28 cellular contexts compared by ENCODE assay signal in the genomic region with DNA sequence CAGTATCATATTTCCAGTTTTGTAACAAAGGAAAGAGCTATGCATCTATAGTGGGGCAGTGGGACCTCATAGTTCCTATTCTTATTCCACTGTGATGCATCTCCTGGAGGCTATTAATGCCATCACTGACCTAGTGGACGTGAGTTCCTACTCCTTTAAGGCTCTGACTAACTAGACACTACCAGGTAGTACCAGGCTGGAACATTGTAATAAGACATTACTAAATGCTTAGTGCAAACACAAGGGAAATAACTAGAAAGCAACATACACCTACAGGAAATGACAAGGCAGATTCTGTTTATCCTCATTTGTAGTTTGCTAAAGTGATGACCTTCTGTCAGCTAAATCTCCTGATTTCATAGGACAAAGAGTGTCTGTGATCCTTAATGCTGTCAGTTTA.
DNase-seq lines count a peak whose midpoint lies in the region; ATAC-seq and TF ChIP-seq lines count a peak whose summit lies in the region.
"Had no signal": no experiment of that assay in that cellular context is flagged by ENCODE, and none has a peak within 500 bp of the region (broad histone marks: within the 10 kb centered on the region; RNA-seq: fewer than 3 reads in every experiment).

No MANE protein-coding gene starts in this region.

- no peak overlapping the region for H3K23ac ChIP-seq in IMR-90 (ENCODE audit: low read depth, low read length)

- CTCF ChIA-PET in IMR-90 (lab: Yijun Ruan, JAX), result no interaction called here

- no peak overlapping the region for H3K9ac ChIP-seq in IMR-90 (ENCODE audit: low read depth, low read length)

- peaks cover 3% of the 10 kb centered on the region; the same call in 1 of the 2 replicates for H3K4me1 ChIP-seq in IMR-90 (ENCODE audit: control insufficient read depth, insufficient read depth, low read length)
- peaks cover 6% of the 10 kb centered on the region for H3K4me1 ChIP-seq in RWPE2 (ENCODE audit: insufficient read depth, poor library complexity, severe bottlenecking)
- H3K4me1 ChIP-seq in foreskin keratinocyte, result no peaks in the 10 kb centered on the region
- H3K4me1 ChIP-seq: BE2C had no signal

- H4K8ac ChIP-seq in IMR-90 (ENCODE audit: low read depth in 2 of 2, low read length in 2 of 2), result 0 out of 4 replicates have a peak overlapping the region, but pooled peaks of 1 of the 2 experiments have one; percentile 35

- no peak for TF ChIP-seq POLR2A in IMR-90 (IDR thresholded peaks at IDR 0.05; ENCODE audit: low read depth, low read length)

- no peak overlapping the region for H2BK5ac ChIP-seq in IMR-90 (ENCODE audit: low read depth, low read length, poor library complexity, severe bottlenecking)

- H3K36me3 Mint-ChIP-seq in HFFc6 (ENCODE audit: low read depth), result peaks cover 9% of the 10 kb centered on the region
- H3K36me3 Mint-ChIP-seq: CD14-positive monocyte; CD8-positive, alpha-beta memory T cell had no signal

- H3K79me1 ChIP-seq in IMR-90 (ENCODE audit: low read depth in 1 of 2, low read length in 2 of 2), result no peaks in the 10 kb centered on the region

- no peak overlapping the region for H3K56ac ChIP-seq in IMR-90 (ENCODE audit: extremely low read depth, insufficient read depth, low read length)

- peaks cover 2% of the 10 kb centered on the region; the same call in 1 of the 2 replicates for H3K9me3 ChIP-seq in IMR-90 (ENCODE audit: control insufficient read depth, insufficient read depth, low read length)
- no peaks in the 10 kb centered on the region for H3K9me3 ChIP-seq in RWPE2 (ENCODE audit: severe bottlenecking)
- H3K9me3 ChIP-seq: BE2C had no signal

- no peak for TF ChIP-seq RAD21 in IMR-90 (IDR thresholded peaks at IDR 0.05; ENCODE audit: low read length)

- TF ChIP-seq CTCF in IMR-90 (conservative IDR thresholded peaks at IDR 0.05; ENCODE audit: low read depth, low read length) (no peak), RWPE2 (IDR thresholded peaks at IDR 0.05; ENCODE audit: poor library complexity, severe bottlenecking) (no peak), foreskin keratinocyte (conservative IDR thresholded peaks at IDR 0.05) (no peak), HFFc6 (IDR thresholded peaks at IDR 0.05) (no peak)

- dilution Hi-C loops in IMR-90 (cut with HindIII; ENCODE audit: low sequenced_read_pairs, unreplicated experiment), result no loop called here

- in situ Hi-C loops in Caki2 (cut with HindIII; ENCODE audit: low pct_unique_long_range_greater_than_20kb, low sequenced_read_pairs), result no loop called here
- in situ Hi-C loops in IMR-90 (cut with MboI; ENCODE audit: low sequenced_read_pairs), result no loop called here

- H3K27ac Mint-ChIP-seq in HFFc6, result no peak overlapping the region
- H3K27ac Mint-ChIP-seq: CD14-positive monocyte, GM23338, H9 had no signal

- H2BK20ac ChIP-seq in IMR-90 (ENCODE audit: low read depth, low read length), result peak overlapping the region; percentile 39

- H3K4me2 ChIP-seq in IMR-90 (ENCODE audit: low read depth, low read length), result no peak overlapping the region
- H3K4me2 ChIP-seq: GM23338 had no signal

- no peak overlapping the region; the same call in 1 of the 2 replicates for H3K14ac ChIP-seq in IMR-90 (replicated peaks; ENCODE audit: low read depth, low read length)

- no peak overlapping the region for H2AFZ ChIP-seq in IMR-90 (replicated peaks; ENCODE audit: low read length, poor library complexity)
- H2AFZ ChIP-seq: GM23338 had no signal

- no peak overlapping the region for H4K5ac ChIP-seq in IMR-90 (ENCODE audit: low read depth, low read length)

- no peak overlapping the region; the same call in 1 of the 2 replicates for H2AK5ac ChIP-seq in IMR-90 (ENCODE audit: low read depth, low read length)

- H2BK15ac ChIP-seq in IMR-90 (ENCODE audit: low read depth, low read length), result peak overlapping the region; percentile 4; the same call in 1 of the 3 replicates

- ATAC-seq in IMR-90 (ENCODE audit: low read depth) (no peak), RWPE2 (ENCODE audit: low read depth) (peak; percentile 70; the same call in 2 of the 3 replicates), foreskin keratinocyte (no peak), HG03520 (IDR thresholded peaks at IDR 0.05; ENCODE audit: unreplicated experiment) (no peak)
- ATAC-seq: GM23338, K562 had no signal

- intact Hi-C loops in IMR-90 (cut with micrococcal nuclease), result no loop called here

- no peaks in the 10 kb centered on the region for H3K27me3 ChIP-seq in IMR-90 (ENCODE audit: control insufficient read depth, insufficient read depth, low read length)
- H3K27me3 ChIP-seq in RWPE2 (ENCODE audit: insufficient read depth, poor library complexity, severe bottlenecking), result no peaks in the 10 kb centered on the region
- no peaks in the 10 kb centered on the region for H3K27me3 ChIP-seq in foreskin keratinocyte
- H3K27me3 ChIP-seq: BE2C had no signal

- H4K20me1 ChIP-seq in IMR-90 (ENCODE audit: insufficient read depth, low read length), result no peaks in the 10 kb centered on the region

- peak overlapping the region; percentile 46; the same call in 1 of the 2 replicates for H2BK120ac ChIP-seq in IMR-90 (ENCODE audit: low read depth, low read length)

- H3K27ac ChIP-seq in IMR-90 (ENCODE audit: insufficient read depth, low read length) (no peak overlapping the region), RWPE2 (ENCODE audit: poor library complexity, severe bottlenecking) (peak overlapping the region; percentile 26), foreskin keratinocyte (no peak overlapping the region)
- H3K27ac ChIP-seq: HL-60 had no signal

- POLR2A ChIA-PET in IMR-90 (lab: Charles Lee; ENCODE audit: unreplicated experiment), result no interaction called here

- BruUV-seq in IMR-90 (replicated peaks; lab: Mats Ljungman, UMichigan), result no TSS peak

- no CpG with 5 or more reads among the region's 1 CpG for WGBS in IMR-90 (ENCODE audit: extremely low coverage in 2 of 2, insufficient read length in 1 of 2), 2 experiments

- H3K4me3 Mint-ChIP-seq in HFFc6, result no peak overlapping the region
- H3K4me3 Mint-ChIP-seq: CD14-positive monocyte; CD8-positive, alpha-beta memory T cell; GM23338; H9 had no signal

- H3K9me1 ChIP-seq in IMR-90 (ENCODE audit: insufficient read depth, low read length), result no peaks in the 10 kb centered on the region

- no peak overlapping the region for H4K91ac ChIP-seq in IMR-90 (ENCODE audit: insufficient read depth, low read depth, low read length)

- peaks cover 2% of the 10 kb centered on the region; the same call in 1 of the 2 replicates for H3K9me3 Mint-ChIP-seq in HFFc6
- H3K9me3 Mint-ChIP-seq: GM23338, H9 had no signal

- DNase-seq in Caki2 (ENCODE audit: low read depth), result peak; percentile 3
- no peak for DNase-seq in IMR-90
- no peak for DNase-seq in RWPE2 (ENCODE audit: low spot score)
- DNase-seq in foreskin keratinocyte, result peak; percentile 22 to 48
- DNase-seq in dermis blood vessel endothelial cell, result no peak
- DNase-seq in LoVo (ENCODE audit: low spot score), result no peak
- no peak for DNase-seq in HFFc6
- DNase-seq: 8988T; ACHN; BE2C; Calu3; CD8-positive, alpha-beta memory T cell; H9; NCI-H1092; NCI-H1417 treated with DMSO at 0.1 percent for 48 hours; NCI-H187; NCI-H2081 treated with DMSO at 0.1 percent for 48 hours; NCI-H2171; NCI-H524; NCI-H748 treated with DMSO at 0.1 percent for 48 hours; NK-92 treated with Interleukin-12 subunit alpha and Interleukin-12 subunit beta, amount 100 ng/mL, for 24 hours; RPMI8226; SHP77 had no signal

- H2AK9ac ChIP-seq in IMR-90 (replicated peaks; ENCODE audit: low read depth, low read length, poor library complexity), result no peak overlapping the region

- H3K4me3 ChIP-seq in IMR-90 (ENCODE audit: insufficient read depth, low read depth, low read length) (no peak overlapping the region), RWPE2 (ENCODE audit: severe bottlenecking) (no peak overlapping the region)
- H3K4me3 ChIP-seq: GM23338, K562 had no signal

- no peaks in the 10 kb centered on the region for H3K36me3 ChIP-seq in IMR-90 (ENCODE audit: control insufficient read depth, insufficient read depth, low read length)
- H3K36me3 ChIP-seq in RWPE2 (ENCODE audit: low read depth), result no peaks in the 10 kb centered on the region
- H3K36me3 ChIP-seq: BE2C had no signal

- H3K27me3 Mint-ChIP-seq in HFFc6 (ENCODE audit: insufficient read depth), result no peaks in the 10 kb centered on the region; the same call in 1 of the 2 replicates
- H3K27me3 Mint-ChIP-seq: CD8-positive, alpha-beta memory T cell had no signal

- H3K4me1 Mint-ChIP-seq in HFFc6 (ENCODE audit: low read depth), result peaks cover 52% of the 10 kb centered on the region
- H3K4me1 Mint-ChIP-seq: CD14-positive monocyte; CD8-positive, alpha-beta memory T cell; GM23338; H9 had no signal

- peak overlapping the region; percentile 64; the same call in 1 of the 2 replicates for H3K4ac ChIP-seq in IMR-90 (ENCODE audit: low read depth, low read length)

- H3K18ac ChIP-seq in IMR-90 (ENCODE audit: low read depth, low read length), result peak overlapping the region; percentile 50; the same call in 1 of the 2 replicates

TF ChIP-seq in IMR-90, 13 proteins besides CTCF, POLR2A, EP300 and RAD21:
- TF ChIP-seq BHLHE40 (IDR thresholded peaks at IDR 0.05; ENCODE audit: low read depth, low read length), result no peak
- no peak for TF ChIP-seq RCOR1 (IDR thresholded peaks at IDR 0.05; ENCODE audit: insufficient replicate concordance, low read length)
- TF ChIP-seq, protein P1, sequence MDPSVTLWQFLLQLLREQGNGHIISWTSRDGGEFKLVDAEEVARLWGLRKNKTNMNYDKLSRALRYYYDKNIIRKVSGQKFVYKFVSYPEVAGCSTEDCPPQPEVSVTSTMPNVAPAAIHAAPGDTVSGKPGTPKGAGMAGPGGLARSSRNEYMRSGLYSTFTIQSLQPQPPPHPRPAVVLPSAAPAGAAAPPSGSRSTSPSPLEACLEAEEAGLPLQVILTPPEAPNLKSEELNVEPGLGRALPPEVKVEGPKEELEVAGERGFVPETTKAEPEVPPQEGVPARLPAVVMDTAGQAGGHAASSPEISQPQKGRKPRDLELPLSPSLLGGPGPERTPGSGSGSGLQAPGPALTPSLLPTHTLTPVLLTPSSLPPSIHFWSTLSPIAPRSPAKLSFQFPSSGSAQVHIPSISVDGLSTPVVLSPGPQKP (IDR thresholded peaks at IDR 0.05; ENCODE audit: borderline replicate concordance, low read depth, low read length), result no peak
- no peak for TF ChIP-seq FOS (IDR thresholded peaks at IDR 0.05; ENCODE audit: low read depth, low read length)
- no peak for TF ChIP-seq RFX5 (IDR thresholded peaks at IDR 0.05; ENCODE audit: low read depth, low read length)
- peak; percentile 53; the same call in 1 of the 2 replicates for TF ChIP-seq NFE2L2 (IDR thresholded peaks at IDR 0.05; ENCODE audit: low read depth, low read length)
- TF ChIP-seq MAZ (IDR thresholded peaks at IDR 0.05; ENCODE audit: borderline replicate concordance, low read depth, low read length), result no peak

Comparison
In these comparisons a context has a peak if more than half of its experiments do, and no peak if none do; other contexts are left out.
1. DNase-seq: peak in Caki2 (single experiment) and foreskin keratinocyte (2 of 2); none in IMR-90 (single experiment), RWPE2 (single experiment), dermis blood vessel endothelial cell (single experiment), LoVo (single experiment) and HFFc6 (single experiment).